In the genomic region with DNA sequence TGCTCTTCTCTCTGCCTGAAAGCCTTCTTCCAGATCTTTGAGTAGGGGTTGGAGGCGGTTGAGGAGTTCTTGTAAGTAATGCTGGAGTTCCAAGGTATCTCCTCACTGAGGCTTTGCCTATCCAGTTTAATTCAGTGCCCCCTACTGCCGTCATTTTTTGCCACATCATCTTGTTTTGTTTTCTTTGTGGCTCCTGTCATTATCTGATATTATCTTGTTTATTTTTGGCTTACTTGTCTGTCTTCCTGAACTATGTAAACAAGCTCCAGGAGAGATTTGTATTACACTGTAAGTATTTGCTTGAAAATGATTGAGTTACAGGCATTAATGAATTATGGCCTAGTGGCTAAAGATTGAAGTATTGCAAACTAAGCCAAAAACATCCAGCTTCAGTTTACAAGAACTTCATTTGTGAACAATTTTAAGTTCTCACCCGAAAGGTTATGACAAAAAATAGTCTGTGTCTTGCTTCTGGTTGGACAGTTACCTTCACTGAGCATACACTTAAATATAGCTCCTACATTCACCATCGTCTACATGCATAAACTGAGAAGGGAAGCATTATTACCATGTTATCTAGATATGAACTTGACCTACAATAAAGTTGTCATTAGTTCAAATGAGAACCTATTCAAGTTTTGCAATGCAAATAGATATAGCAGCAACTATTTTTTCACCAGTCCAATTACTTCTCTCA, we compare ENCODE assay signal across 30 cellular contexts.
DNase-seq lines count a peak whose midpoint lies in the region; ATAC-seq, FAIRE-seq and TF ChIP-seq lines count a peak whose summit lies in the region.
"Had no signal": no experiment of that assay in that cellular context is flagged by ENCODE, and none has a peak within 500 bp of the region (broad histone marks: within the 10 kb centered on the region; RNA-seq: fewer than 3 reads in every experiment).

No MANE protein-coding gene starts in this region.

- no peak overlapping the region for H3K4me3 Mint-ChIP-seq in stimulated activated naive B cell treated with anti-CD40 and anti-IgM and Interleukin-4, amounts not matched to agents 10 μg/mL and 1 μg/mL and 100 μg/mL, for 72 hours
- H3K4me3 Mint-ChIP-seq in chondrocyte (ENCODE audit: unreplicated experiment): no peak overlapping the region
- H3K4me3 Mint-ChIP-seq: activated CD8-positive, alpha-beta T cell treated with anti-CD3 and anti-CD28 coated beads, Interleukin-2, amount 10 ng/mL, durations not matched to agents 7 days and 5 days; IgD-negative memory B cell; T-cell had no signal

- 0 out of 3 replicates have a peak, but pooled peaks have one; percentile 4 for TF ChIP-seq CTCF in A549 (IDR thresholded peaks at IDR 0.05)
- no peak for TF ChIP-seq CTCF in fibroblast of villous mesenchyme (IDR thresholded peaks at IDR 0.05; ENCODE audit: insufficient read depth, low read depth, low read length)
- TF ChIP-seq CTCF in chondrocyte (IDR thresholded peaks at IDR 0.05): no peak

- DNase-seq in A549 (ENCODE audit: low read depth in 1 of 2, low spot score in 1 of 2) (peak in 1 of 2 experiments; percentile 34), GM12891 (ENCODE audit: insufficient read length, low spot score) (no peak), NCI-H526 treated with DMSO at 0.1 percent for 48 hours (lab: John Stamatoyannopoulos, UW) (peak; percentile 25), fibroblast of villous mesenchyme (ENCODE audit: low read depth) (peak; percentile 19), chondrocyte (ENCODE audit: low spot score) (no peak), H54 (ENCODE audit: insufficient read length, low spot score) (no peak)
- no peak for DNase-seq in stimulated activated naive B cell treated with anti-CD40 and anti-IgM and Interleukin-4, amounts not matched to agents 10 μg/mL and 1 μg/mL and 100 μg/mL, for 72 hours
- DNase-seq: ACHN; activated CD4-positive, CD25-positive, alpha-beta regulatory T cell treated with anti-CD3 and anti-CD28 coated beads, Interleukin-2, amount 50 U/mL, for 72 hours; activated CD8-positive, alpha-beta T cell treated with anti-CD3 and anti-CD28 coated beads, Interleukin-2, amount 10 ng/mL, durations not matched to agents 7 days and 5 days; activated gamma-delta T cell; BE2C; DMS79 treated with DMSO at 0.1 percent for 48 hours; GF-D8; left cardiac atrium; mammary epithelial cell; ovary; SJCRH30; stimulated activated CD4-positive, alpha-beta T cell treated with anti-CD3 and anti-CD28 coated beads, Interleukin-2, amount 100 ng/mL, for 24 hours; T-cell; tibial artery had no signal

- TF ChIP-seq POLR2A in A549 (IDR thresholded peaks at IDR 0.05; ENCODE audit: low read length): no peak
- no peak for TF ChIP-seq POLR2A in GM12891 (IDR thresholded peaks at IDR 0.05; ENCODE audit: low read depth, low read length)
- TF ChIP-seq POLR2A in H54 (IDR thresholded peaks at IDR 0.05; ENCODE audit: low read depth, low read length): no peak

- WGBS in A549 (ENCODE audit: missing lambda C conversion rate): 56% methylated on average over 4 of the region's 4 CpGs

- no peaks in the 10 kb centered on the region for H3K9me3 Mint-ChIP-seq in stimulated activated naive B cell treated with anti-CD40 and anti-IgM and Interleukin-4, amounts not matched to agents 10 μg/mL and 1 μg/mL and 100 μg/mL, for 72 hours
- peaks cover 8% of the 10 kb centered on the region for H3K9me3 Mint-ChIP-seq in chondrocyte (ENCODE audit: low read depth)

- H3K36me3 Mint-ChIP-seq in stimulated activated naive B cell treated with anti-CD40 and anti-IgM and Interleukin-4, amounts not matched to agents 10 μg/mL and 1 μg/mL and 100 μg/mL, for 72 hours: peaks cover 2 to 9% of the 10 kb centered on the region in 2 donors
- peaks cover 2% of the 10 kb centered on the region for H3K36me3 Mint-ChIP-seq in chondrocyte (ENCODE audit: low read depth)
- H3K36me3 Mint-ChIP-seq: IgD-negative memory B cell, T-cell had no signal

- TF ChIP-seq RAD21 in A549 (conservative IDR thresholded peaks at IDR 0.05 in 1 of 2, IDR thresholded peaks at IDR 0.05 in 1 of 2): no peak

- H3K4me1 ChIP-seq in A549: peaks cover 17% of the 10 kb centered on the region; the same call in 2 of the 3 replicates
- H3K4me1 ChIP-seq: esophagus muscularis mucosa, right atrium auricular region, SJCRH30, tibial artery had no signal

- CTCF ChIA-PET in A549 (lab: Yijun Ruan, JAX): interaction anchor here (1.2 kb wide), 1 partner anchor 16 kb away, joined by 3 read pairs; no protein-coding TSS in a partner anchor

- FAIRE-seq in A549 (lab: Jason Lieb, UNC) (no peak), GM12891 (lab: Jason Lieb, UNC) (peak; percentile 5), H54 (lab: Jason Lieb, UNC) (no peak)
- FAIRE-seq: astrocyte, frontal cortex, GM19239, TTC549 had no signal

- no peak for TF ChIP-seq EP300 in A549 (IDR thresholded peaks at IDR 0.05)

- peak overlapping the region; percentile 62 for H3K4me2 ChIP-seq in A549
- H3K4me2 ChIP-seq: hepatocyte had no signal

- no peaks in the 10 kb centered on the region for H3K4me1 Mint-ChIP-seq in stimulated activated naive B cell treated with anti-CD40 and anti-IgM and Interleukin-4, amounts not matched to agents 10 μg/mL and 1 μg/mL and 100 μg/mL, for 72 hours
- no peaks in the 10 kb centered on the region for H3K4me1 Mint-ChIP-seq in chondrocyte (ENCODE audit: low read depth)
- H3K4me1 Mint-ChIP-seq: T-cell had no signal

- no peaks in the 10 kb centered on the region for H3K9me3 ChIP-seq in A549
- H3K9me3 ChIP-seq: BE2C, esophagus muscularis mucosa, ovary, right atrium auricular region, SJCRH30, tibial artery had no signal

- no peak overlapping the region for H3K27ac Mint-ChIP-seq in stimulated activated naive B cell treated with anti-CD40 and anti-IgM and Interleukin-4, amounts not matched to agents 10 μg/mL and 1 μg/mL and 100 μg/mL, for 72 hours
- no peak overlapping the region for H3K27ac Mint-ChIP-seq in chondrocyte (ENCODE audit: unreplicated experiment)
- H3K27ac Mint-ChIP-seq: activated CD8-positive, alpha-beta T cell treated with anti-CD3 and anti-CD28 coated beads, Interleukin-2, amount 10 ng/mL, durations not matched to agents 7 days and 5 days; IgD-negative memory B cell; T-cell had no signal

- H3K4me3 ChIP-seq in A549 (no peak overlapping the region), fibroblast of villous mesenchyme (ENCODE audit: low read depth, low read length) (no peak overlapping the region)
- H3K4me3 ChIP-seq: esophagus muscularis mucosa, hepatocyte, ovary, right atrium auricular region, SJCRH30, tibial artery had no signal

- peak overlapping the region; percentile 4 to 39; a peak in 2 of 6 replicates for H3K27ac ChIP-seq in A549
- H3K27ac ChIP-seq: esophagus muscularis mucosa, hepatocyte, ovary, right atrium auricular region, SJCRH30, tibial artery had no signal

- peak in 1 of 2 experiments; percentile 64; a peak in 3 of 6 replicates for ATAC-seq in A549
- ATAC-seq in HG02678 (IDR thresholded peaks at IDR 0.05; ENCODE audit: unreplicated experiment): no peak
- no peak for ATAC-seq in stimulated activated naive B cell treated with anti-CD40 and anti-IgM and Interleukin-4, amounts not matched to agents 10 μg/mL and 1 μg/mL and 100 μg/mL, for 72 hours (replicated peaks)
- ATAC-seq: activated CD8-positive, alpha-beta T cell treated with anti-CD3 and anti-CD28 coated beads, Interleukin-2, amount 10 ng/mL, durations not matched to agents 7 days and 5 days; left cardiac atrium; T-cell had no signal

- POLR2A ChIA-PET in A549 (lab: Yijun Ruan, JAX): no interaction called here

- H3K27me3 Mint-ChIP-seq in stimulated activated naive B cell treated with anti-CD40 and anti-IgM and Interleukin-4, amounts not matched to agents 10 μg/mL and 1 μg/mL and 100 μg/mL, for 72 hours: peaks cover 4 to 6% of the 10 kb centered on the region in 2 donors
- no peaks in the 10 kb centered on the region for H3K27me3 Mint-ChIP-seq in chondrocyte (ENCODE audit: low read depth)
- H3K27me3 Mint-ChIP-seq: IgD-negative memory B cell, T-cell had no signal

TF ChIP-seq in A549, 52 proteins besides CTCF, POLR2A, EP300 and RAD21:
- peak; percentile 92 for TF ChIP-seq GATA3 (IDR thresholded peaks at IDR 0.05; ENCODE audit: borderline replicate concordance)
- TF ChIP-seq MAFK (IDR thresholded peaks at IDR 0.05; ENCODE audit: partially characterized antibody): peak; percentile 79
- no peak for TF ChIP-seq MAZ (IDR thresholded peaks at IDR 0.05; ENCODE audit: borderline replicate concordance, low read depth, low read length)

TF ChIP-seq in GM12891, 5 proteins besides CTCF, POLR2A, EP300 and RAD21:
- TF ChIP-seq TAF1 (IDR thresholded peaks at IDR 0.05; ENCODE audit: low read depth, low read length) (no peak), POLR2AphosphoS5 (IDR thresholded peaks at IDR 0.05; ENCODE audit: low read depth, low read length) (no peak), SPI1 (IDR thresholded peaks at IDR 0.05; ENCODE audit: low read depth, low read length) (no peak), PAX5 (IDR thresholded peaks at IDR 0.05; ENCODE audit: insufficient read depth, low read length, severe bottlenecking) (no peak), POU2F2 (IDR thresholded peaks at IDR 0.05; ENCODE audit: low read depth, low read length) (no peak)
TF ChIP-seq in GM12891: peak in this region for 0.

Comparison
In these comparisons a context has a peak if more than half of its experiments do, and no peak if none do; other contexts are left out.
1. DNase-seq: peak in NCI-H526 treated with DMSO at 0.1 percent for 48 hours (single experiment) and fibroblast of villous mesenchyme (single experiment); none in GM12891 (single experiment), stimulated activated naive B cell treated with anti-CD40 and anti-IgM and Interleukin-4, amounts not matched to agents 10 μg/mL and 1 μg/mL and 100 μg/mL, for 72 hours (single experiment), chondrocyte (single experiment) and H54 (single experiment).